In genomic region chr2:197452754-197453122, GRCh38 we compare ENCODE assay signal across 1 cellular context.
A peak's percentile ranks its signal among the peaks of the same experiment; 100 is the strongest.
TF ChIP-seq lines count a peak whose summit lies in the region.

No MANE protein-coding gene starts in this region.

TF ChIP-seq in K562, 482 proteins besides CTCF, POLR2A, EP300 and RAD21 (continued from another document and continues in another):
- TF ChIP-seq POLR2B (IDR thresholded peaks at IDR 0.05; ENCODE audit: low read depth, partially characterized antibody) (peak; percentile 18), PML (IDR thresholded peaks at IDR 0.05; ENCODE audit: low read length) (no peak), CCNT2 (IDR thresholded peaks at IDR 0.05; ENCODE audit: borderline replicate concordance, extremely low read depth, insufficient read length, low read depth, low read length) (no peak), KDM4B (IDR thresholded peaks at IDR 0.05; ENCODE audit: borderline replicate concordance in 2 of 2, low read depth in 1 of 2) (no peak), CEBPB (tag; IDR thresholded peaks at IDR 0.05) (no peak), ZNF507 (tag; conservative IDR thresholded peaks at IDR 0.05) (no peak), ZBTB7A (IDR thresholded peaks at IDR 0.05; ENCODE audit: borderline replicate concordance, control insufficient read depth, low read depth, low read length) (no peak), ZNF217 (CRISPR knock-in tag; IDR thresholded peaks at IDR 0.05) (no peak), ZNF347 (CRISPR knock-in tag; IDR thresholded peaks at IDR 0.05; ENCODE audit: low read depth) (no peak), GTF2E2 (tag; IDR thresholded peaks at IDR 0.05) (0 out of 2 replicates have a peak, but pooled peaks have one; percentile 31), SREBF1 (IDR thresholded peaks at IDR 0.05; ENCODE audit: borderline replicate concordance, low read depth, low read length) (0 out of 2 replicates have a peak, but pooled peaks have one; percentile 6), ZNF57 (CRISPR knock-in tag; IDR thresholded peaks at IDR 0.05) (no peak), NR2C1 (IDR thresholded peaks at IDR 0.05) (no peak), NR2C1 (tag; IDR thresholded peaks at IDR 0.05) (no peak), STAG1 (CRISPR knock-in tag; IDR thresholded peaks at IDR 0.05; ENCODE audit: borderline replicate concordance) (no peak), WHSC1 (IDR thresholded peaks at IDR 0.05; ENCODE audit: low read length) (no peak), ZNF511 (CRISPR knock-in tag; IDR thresholded peaks at IDR 0.05) (no peak), BCL6 (CRISPR knock-in tag; IDR thresholded peaks at IDR 0.05) (no peak), FOS (IDR thresholded peaks at IDR 0.05; ENCODE audit: extremely low read depth, insufficient read length) (no peak), MLLT1 (IDR thresholded peaks at IDR 0.05) (no peak), RBM39 (optimal IDR thresholded peaks at IDR 0.05; ENCODE audit: low read depth, low read length) (no peak), FOXJ3 (CRISPR knock-in tag; IDR thresholded peaks at IDR 0.05) (no peak), NBN (IDR thresholded peaks at IDR 0.05; ENCODE audit: low read depth) (peak; percentile 20; the same call in 1 of the 2 replicates), FIP1L1 (IDR thresholded peaks at IDR 0.05; ENCODE audit: low read depth, low read length, poor library complexity, severe bottlenecking) (no peak), ZNF3 (CRISPR knock-in tag; IDR thresholded peaks at IDR 0.05) (no peak), ZNF316 (IDR thresholded peaks at IDR 0.05) (no peak), THRB (CRISPR knock-in tag; conservative IDR thresholded peaks at IDR 0.05) (no peak), KLF6 (CRISPR knock-in tag; IDR thresholded peaks at IDR 0.05; ENCODE audit: borderline replicate concordance) (no peak), RERE (CRISPR knock-in tag; IDR thresholded peaks at IDR 0.05; ENCODE audit: borderline replicate concordance) (no peak), FOXO4 (CRISPR knock-in tag; IDR thresholded peaks at IDR 0.05) (no peak), EP400 (IDR thresholded peaks at IDR 0.05) (no peak), HDAC1 (IDR thresholded peaks at IDR 0.05) (peak in 1 of 2 experiments; percentile 41; a peak in 1 of 4 replicates), NFRKB (IDR thresholded peaks at IDR 0.05; ENCODE audit: low read depth) (peak; percentile 1; the same call in 1 of the 2 replicates), MYC (IDR thresholded peaks at IDR 0.05; ENCODE audit: low read depth, low read length) (no peak), MYC (CRISPR knock-in tag; IDR thresholded peaks at IDR 0.05; ENCODE audit: borderline replicate concordance, low read depth) (no peak), RBM17 (IDR thresholded peaks at IDR 0.05; ENCODE audit: borderline replicate concordance, low read depth, low read length) (no peak), ARID1B (IDR thresholded peaks at IDR 0.05) (0 out of 2 replicates have a peak, but pooled peaks have one; percentile 6), PBX2 (CRISPR knock-in tag; IDR thresholded peaks at IDR 0.05; ENCODE audit: low read depth) (no peak), PBX2 (tag; conservative IDR thresholded peaks at IDR 0.05; ENCODE audit: low read depth) (peak; percentile 27; the same call in 1 of the 2 replicates), MEIS2 (IDR thresholded peaks at IDR 0.05; ENCODE audit: partially characterized antibody) (no peak), SRSF9 (IDR thresholded peaks at IDR 0.05; ENCODE audit: borderline replicate concordance, low read depth, low read length) (no peak), ZBTB40 (IDR thresholded peaks at IDR 0.05) (0 out of 2 replicates have a peak, but pooled peaks have one; percentile 23), ZBTB40 (CRISPR knock-in tag; IDR thresholded peaks at IDR 0.05) (no peak)
